In the genomic region with DNA sequence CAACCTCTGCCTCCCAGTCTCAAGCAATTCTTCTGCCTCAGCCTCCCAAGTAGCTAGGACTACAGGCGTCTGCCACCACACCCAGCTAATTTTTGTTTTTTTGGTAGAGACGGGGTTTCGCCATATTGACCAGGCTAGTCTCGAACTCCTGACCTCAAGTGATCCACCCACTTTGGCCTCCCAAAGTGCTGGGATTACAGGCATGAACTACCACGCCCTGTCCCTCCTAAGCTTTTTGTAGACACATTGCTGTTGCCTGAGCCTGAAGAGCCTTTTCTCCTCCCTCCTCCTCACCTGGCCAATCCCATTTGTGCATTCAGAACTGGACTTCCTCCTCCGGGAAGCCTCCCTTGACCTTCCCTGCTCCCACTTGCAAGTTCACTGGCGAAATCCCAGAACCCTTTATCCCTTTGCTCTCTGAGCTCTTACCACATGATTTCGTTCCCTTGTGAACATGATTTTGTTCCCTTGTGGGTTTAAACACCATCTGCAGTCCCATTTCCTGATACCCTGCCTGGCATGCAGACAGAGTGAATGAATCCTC, we compare ENCODE assay signal across 1 cellular context.
A peak's percentile ranks its signal among the peaks of the same experiment; 100 is the strongest.
TF ChIP-seq lines count a peak whose summit lies in the region.

No MANE protein-coding gene starts in this region.

TF ChIP-seq in K562, 482 proteins besides CTCF, POLR2A, EP300 and RAD21:
- no peak for TF ChIP-seq TOE1 (IDR thresholded peaks at IDR 0.05; ENCODE audit: borderline replicate concordance)
- TF ChIP-seq TOE1 (CRISPR knock-in tag; IDR thresholded peaks at IDR 0.05; ENCODE audit: borderline replicate concordance, low read depth), result no peak
- TF ChIP-seq ZFP36 (IDR thresholded peaks at IDR 0.05; ENCODE audit: low read depth, low read length, partially characterized antibody), result peak; percentile 79
- TF ChIP-seq CBX2 (IDR thresholded peaks at IDR 0.05; ENCODE audit: insufficient read depth, low read length, poor library complexity, severe bottlenecking), result peak; percentile 45
